Comparison of ENCODE assay signal across 21 cellular contexts in genomic region chr7:46004965-46005364, GRCh38.
"Had no signal": no experiment of that assay in that cellular context is flagged by ENCODE, and none has a peak within 500 bp of the region (broad histone marks: within the 10 kb centered on the region; RNA-seq: fewer than 3 reads in every experiment).

No MANE protein-coding gene starts in this region.

- H3K27me3 ChIP-seq: MG63 had no signal

- H3K4me3 ChIP-seq: coronary artery, MG63, SK-N-MC had no signal

- DNase-seq: activated CD4-positive, alpha-beta memory T cell treated with anti-CD3 and anti-CD28 coated beads, Interleukin-2, amount 10 ng/mL, durations not matched to agents 7 days and 5 days; activated CD4-positive, alpha-beta T cell treated with anti-CD3 and anti-CD28 coated beads for 36 hours; activated CD4-positive, alpha-beta T cell treated with anti-CD3 and anti-CD28 coated beads, Interleukin-2, amount 50 U/mL, for 1 hour; activated gamma-delta T cell; activated naive CD4-positive, alpha-beta T cell treated with anti-CD3 and anti-CD28 coated beads, Interleukin-2, amount 10 ng/mL, durations not matched to agents 7 days and 5 days; activated naive CD8-positive, alpha-beta T cell treated with anti-CD3 and anti-CD28 coated beads for 36 hours; activated T-cell treated with anti-CD3 and anti-CD28 coated beads for 4 hours; activated T-cell treated with anti-CD3 and anti-CD28 coated beads, Interleukin-2, amount 50 U/mL, for 48 hours; central memory CD4-positive, alpha-beta T cell; NCI-H1105; NCI-H1436; NCI-H1694 treated with DMSO at 0.1 percent for 48 hours; NCI-H2029 treated with DMSO at 0.1 percent for 48 hours; NCI-H510A treated with DMSO at 0.1 percent for 48 hours; NCI-H69; SIG-M5; WERI-Rb-1 had no signal

- H3K27ac ChIP-seq: coronary artery, SK-N-MC, WERI-Rb-1 had no signal

- H3K36me3 ChIP-seq: MG63, WERI-Rb-1 had no signal

- H3K9me3 ChIP-seq: MG63 had no signal

- ATAC-seq: activated CD4-positive, alpha-beta T cell treated with anti-CD3 and anti-CD28 coated beads for 36 hours; activated T-helper 17 cell treated with anti-CD3 and anti-CD28 coated beads, Interleukin-2, amount 50 U/mL, for 72 hours had no signal
